15 cellular contexts compared by ENCODE assay signal in genomic region chr1:178947688-178948003, GRCh38.
DNase-seq lines count a peak whose midpoint lies in the region; ATAC-seq and TF ChIP-seq lines count a peak whose summit lies in the region.
"Had no signal": no experiment of that assay in that cellular context is flagged by ENCODE, and none has a peak within 500 bp of the region (broad histone marks: within the 10 kb centered on the region; RNA-seq: fewer than 3 reads in every experiment).

No MANE protein-coding gene starts in this region.

- no peak overlapping the region for H3K4me3 Mint-ChIP-seq in nephron
- H3K4me3 Mint-ChIP-seq: CD14-positive monocyte; CD8-positive, alpha-beta T cell; GM23338 had no signal

- H3K9me3 Mint-ChIP-seq in nephron = no peaks in the 10 kb centered on the region
- H3K9me3 Mint-ChIP-seq: CD8-positive, alpha-beta T cell; GM23338 had no signal

- intact Hi-C loops in left colon (cut with DNase I, micrococcal nuclease) = no loop called here

- TF ChIP-seq CTCF in nephron (IDR thresholded peaks at IDR 0.05; ENCODE audit: unreplicated experiment in 3 of 3) = no peak

- H3K4me1 Mint-ChIP-seq in nephron = peaks cover 25% of the 10 kb centered on the region

- no peaks in the 10 kb centered on the region for H3K36me3 Mint-ChIP-seq in nephron (ENCODE audit: low read depth)
- H3K36me3 Mint-ChIP-seq: CD8-positive, alpha-beta T cell had no signal

- H3K27ac Mint-ChIP-seq in nephron = peak overlapping the region in 2 of 3 experiments; percentile 24 to 64
- H3K27ac Mint-ChIP-seq: CD14-positive monocyte; CD8-positive, alpha-beta T cell; GM23338 had no signal

- H3K27me3 Mint-ChIP-seq in nephron (ENCODE audit: low read depth) = peaks cover 15% of the 10 kb centered on the region

- ATAC-seq in left colon (peak; percentile 37), GM19324 (IDR thresholded peaks at IDR 0.05; ENCODE audit: low FRiP score, unreplicated experiment) (no peak)
- ATAC-seq: CD8-positive, alpha-beta T cell; GM23338 had no signal

- DNase-seq in NCI-H2171 treated with DMSO at 0.1 percent for 48 hours (lab: John Stamatoyannopoulos, UW) (peak; percentile 43), NCI-H2171 (lab: John Stamatoyannopoulos, UW) (no peak), left colon (no peak), NCI-H2081 (lab: John Stamatoyannopoulos, UW) (no peak), dermis blood vessel endothelial cell (no peak), cerebellar cortex (ENCODE audit: low spot score) (no peak)
- DNase-seq: CD8-positive, alpha-beta T cell; COR-L47; DMS53; GF-D8; H7 had no signal
